Comparison of ENCODE assay signal across 1 cellular context in genomic region chr20:46056970-46057855, GRCh38.
A peak's percentile ranks its signal among the peaks of the same experiment; 100 is the strongest.
TF ChIP-seq lines count a peak whose summit lies in the region.

No MANE protein-coding gene starts in this region.

TF ChIP-seq in H1, 55 proteins besides CTCF, POLR2A, EP300 and RAD21:
- no peak for TF ChIP-seq GABPA (IDR thresholded peaks at IDR 0.05; ENCODE audit: borderline replicate concordance, insufficient read depth, low read length)
- TF ChIP-seq PHF8 (conservative IDR thresholded peaks at IDR 0.05; ENCODE audit: low read depth, low read length), result no peak
- TF ChIP-seq SIN3A (conservative IDR thresholded peaks at IDR 0.05 in 1 of 2, IDR thresholded peaks at IDR 0.05 in 1 of 2; ENCODE audit: low read depth in 1 of 2, low read length in 2 of 2), result peak; percentile 87 to 94
- TF ChIP-seq EZH2 (IDR thresholded peaks at IDR 0.05; ENCODE audit: low read depth, low read length, severe bottlenecking), result peak; percentile 42
- TF ChIP-seq CREB1 (IDR thresholded peaks at IDR 0.05), result 0 out of 2 replicates have a peak, but pooled peaks have one; percentile 12
- TF ChIP-seq KDM4A (IDR thresholded peaks at IDR 0.05; ENCODE audit: low read depth, low read length, severe bottlenecking), result peak; percentile 8
- TF ChIP-seq USF2 (IDR thresholded peaks at IDR 0.05; ENCODE audit: low read length), result no peak
- no peak for TF ChIP-seq CHD2 (IDR thresholded peaks at IDR 0.05; ENCODE audit: low read length)
- peak; percentile 65 for TF ChIP-seq MAX (IDR thresholded peaks at IDR 0.05)
